In genomic region chr1:167565922-167566321, GRCh38 we compare ENCODE assay signal across 21 cellular contexts. TPM values are rescaled to one million over a fixed set of nuclear protein-coding genes. Genes with fewer than 3 reads are reported as not detected.
DNase-seq lines count a peak whose midpoint lies in the region; FAIRE-seq and TF ChIP-seq lines count a peak whose summit lies in the region.
"Had no signal": no experiment of that assay in that cellular context is flagged by ENCODE, and none has a peak within 500 bp of the region (broad histone marks: within the 10 kb centered on the region; RNA-seq: fewer than 3 reads in every experiment).

No MANE protein-coding gene starts in this region.

- peaks cover 0 to 2% (median 0%) of the 10 kb centered on the region in 3 donors for H3K27me3 Mint-ChIP-seq in CD14-positive monocyte (ENCODE audit: low read depth in 3 of 3)
- H3K27me3 Mint-ChIP-seq in activated CD4-positive, alpha-beta T cell treated with anti-CD3 and anti-CD28 coated beads, Interleukin-2, amount 10 ng/mL, durations not matched to agents 7 days and 5 days, result peaks cover 5% of the 10 kb centered on the region

- TF ChIP-seq CTCF in CD14-positive monocyte (IDR thresholded peaks at IDR 0.05) (no peak), KMS-11 (conservative IDR thresholded peaks at IDR 0.05; ENCODE audit: low read depth, low read length) (no peak), OCI-LY1 (IDR thresholded peaks at IDR 0.05; ENCODE audit: low read length) (no peak), bronchial epithelial cell (IDR thresholded peaks at IDR 0.05; ENCODE audit: insufficient read depth, low read length, severe bottlenecking) (no peak)

- H3K4me3 ChIP-seq in KMS-11 (IDR thresholded peaks at IDR 0.05; ENCODE audit: insufficient read depth, low read depth, low read length), result no peak overlapping the region
- H3K4me3 ChIP-seq in OCI-LY1 (ENCODE audit: low read depth, low read length, poor library complexity, severe bottlenecking), result no peak overlapping the region
- H3K4me3 ChIP-seq in bronchial epithelial cell (ENCODE audit: low read depth, low read length), result no peak overlapping the region
- H3K4me3 ChIP-seq: PC-9 had no signal

- no peaks in the 10 kb centered on the region for H3K9me2 ChIP-seq in OCI-LY1 (ENCODE audit: low read depth, low read length)

- H3K79me2 ChIP-seq in KMS-11 (ENCODE audit: insufficient read depth, low read depth) (no peaks in the 10 kb centered on the region), OCI-LY1 (ENCODE audit: insufficient read depth, low read length) (no peaks in the 10 kb centered on the region)

- no peaks in the 10 kb centered on the region for H3K9me3 ChIP-seq in OCI-LY1 (ENCODE audit: low read length)

- peak overlapping the region in 4 of 7 donors; percentile 4 to 89 (median 66) for H3K27ac Mint-ChIP-seq in CD14-positive monocyte
- no peak overlapping the region for H3K27ac Mint-ChIP-seq in activated CD4-positive, alpha-beta T cell treated with anti-CD3 and anti-CD28 coated beads, Interleukin-2, amount 10 ng/mL, durations not matched to agents 7 days and 5 days
- H3K27ac Mint-ChIP-seq: H9 had no signal

- peak overlapping the region; percentile 67 for H3K4me2 ChIP-seq in KMS-11
- no peak overlapping the region; the same call in 1 of the 2 replicates for H3K4me2 ChIP-seq in OCI-LY1 (ENCODE audit: low read length)
- H3K4me2 ChIP-seq: PC-9 had no signal

- H3K27me3 ChIP-seq in KMS-11 (ENCODE audit: insufficient read depth, low read depth), result no peaks in the 10 kb centered on the region
- no peaks in the 10 kb centered on the region for H3K27me3 ChIP-seq in OCI-LY1 (ENCODE audit: insufficient read depth, low read length)
- H3K27me3 ChIP-seq in bronchial epithelial cell (ENCODE audit: control insufficient read depth, insufficient read depth, low read length), result no peaks in the 10 kb centered on the region

- POLR2A ChIA-PET in activated CD4-positive, alpha-beta T cell treated with anti-CD3 and anti-CD28 coated beads, Interleukin-2, amount 10 ng/mL, durations not matched to agents 7 days and 5 days (lab: Charles Lee), result no interaction called here

- H3K36me3 ChIP-seq in KMS-11 (ENCODE audit: insufficient read depth) (no peaks in the 10 kb centered on the region), OCI-LY1 (ENCODE audit: insufficient read depth, low read length) (no peaks in the 10 kb centered on the region), bronchial epithelial cell (ENCODE audit: control insufficient read depth, insufficient read depth, low read length) (no peaks in the 10 kb centered on the region)

- H3K27ac ChIP-seq in KMS-11 (peak overlapping the region; percentile 73; the same call in 1 of the 2 replicates), OCI-LY1 (ENCODE audit: low read depth, low read length, poor library complexity, severe bottlenecking) (peak overlapping the region; percentile 28)

- H3K9ac ChIP-seq in KMS-11 (no peak overlapping the region), OCI-LY1 (ENCODE audit: low read length) (no peak overlapping the region)

- no peaks in the 10 kb centered on the region for H3F3A ChIP-seq in OCI-LY1 (ENCODE audit: insufficient read depth, low read length)

- no peak overlapping the region for H3K4me3 Mint-ChIP-seq in CD14-positive monocyte
- no peak overlapping the region for H3K4me3 Mint-ChIP-seq in activated CD4-positive, alpha-beta T cell treated with anti-CD3 and anti-CD28 coated beads, Interleukin-2, amount 10 ng/mL, durations not matched to agents 7 days and 5 days
- H3K4me3 Mint-ChIP-seq: H9 had no signal

- H3K4me1 Mint-ChIP-seq in CD14-positive monocyte, result peaks cover 58% of the 10 kb centered on the region
- H3K4me1 Mint-ChIP-seq in activated CD4-positive, alpha-beta T cell treated with anti-CD3 and anti-CD28 coated beads, Interleukin-2, amount 10 ng/mL, durations not matched to agents 7 days and 5 days, result no peaks in the 10 kb centered on the region

- H2AFZ ChIP-seq in KMS-11 (ENCODE audit: low read depth) (no peak overlapping the region), OCI-LY1 (ENCODE audit: low read length) (no peak overlapping the region)
- H2AFZ ChIP-seq: PC-9 had no signal

- intact Hi-C loops in CD14-positive monocyte (cut with micrococcal nuclease), result loop anchor here in 1 of 2 donors (10.0 kb wide), 1 partner anchor 69 kb away; the partner anchor contains the start of gene RCSD1

- no peaks in the 10 kb centered on the region for H3K36me3 Mint-ChIP-seq in CD14-positive monocyte
- no peaks in the 10 kb centered on the region for H3K36me3 Mint-ChIP-seq in activated CD4-positive, alpha-beta T cell treated with anti-CD3 and anti-CD28 coated beads, Interleukin-2, amount 10 ng/mL, durations not matched to agents 7 days and 5 days (ENCODE audit: low read depth)

- CTCF ChIA-PET in activated CD4-positive, alpha-beta T cell treated with anti-CD3 and anti-CD28 coated beads, Interleukin-2, amount 10 ng/mL, durations not matched to agents 7 days and 5 days (lab: Charles Lee), result interaction anchor here (0.6 to 2.1 kb wide), 5 partner anchors 9 to 24 kb away, joined by 3 to 5 read pairs (median 3); partner anchors contain the start of gene CREG1

- DNase-seq in CD14-positive monocyte (ENCODE audit: low spot score), result no peak
- no peak for DNase-seq in bronchial epithelial cell (ENCODE audit: low read depth)
- DNase-seq in activated CD4-positive, alpha-beta T cell treated with anti-CD3 and anti-CD28 coated beads, Interleukin-2, amount 10 ng/mL, durations not matched to agents 7 days and 5 days, result no peak
- no peak for DNase-seq in activated CD8-positive, alpha-beta memory T cell treated with anti-CD3 and anti-CD28 coated beads, Interleukin-2, amount 50 U/mL, for 4 hours
- no peak for DNase-seq in GM19239 (ENCODE audit: insufficient read length, low spot score)
- no peak for DNase-seq in activated CD4-positive, alpha-beta T cell treated with anti-CD3 and anti-CD28 coated beads for 4 hours
- DNase-seq: C1 segment of cervical spinal cord, DMS79, H9, IMR-90, NCI-H1417 treated with DMSO at 0.1 percent for 48 hours, NCI-H187 treated with DMSO at 0.1 percent for 48 hours, NCI-H226, NCI-H524, PC-9, T-helper 1 cell had no signal

- FAIRE-seq in bronchial epithelial cell (lab: Jason Lieb, UNC) (peak; percentile 70), GM19239 (lab: Jason Lieb, UNC) (no peak)
- FAIRE-seq: D721Med, HTR-8/SVneo had no signal

- no peaks in the 10 kb centered on the region for H4K20me1 ChIP-seq in KMS-11 (ENCODE audit: insufficient read depth)
- no peaks in the 10 kb centered on the region for H4K20me1 ChIP-seq in OCI-LY1 (ENCODE audit: insufficient read depth, low read length)

- H3K9me3 Mint-ChIP-seq in CD14-positive monocyte, result peaks cover 0 to 2% (median 0%) of the 10 kb centered on the region in 7 donors
- H3K9me3 Mint-ChIP-seq in activated CD4-positive, alpha-beta T cell treated with anti-CD3 and anti-CD28 coated beads, Interleukin-2, amount 10 ng/mL, durations not matched to agents 7 days and 5 days, result no peaks in the 10 kb centered on the region

- peaks cover 74% of the 10 kb centered on the region for H3K4me1 ChIP-seq in KMS-11 (ENCODE audit: low read depth, poor library complexity, severe bottlenecking)
- peaks cover 56% of the 10 kb centered on the region for H3K4me1 ChIP-seq in OCI-LY1 (ENCODE audit: insufficient read depth, low read length, severe bottlenecking)

RNA-seq across cellular contexts. Expression of gene CREG1, which starts 12.4 kb away (rescaled TPM):
- 100 to 1,000 TPM; 248 to 309 TPM for polyA plus RNA-seq in CD14-positive monocyte
- 62.2 and 78.2 TPM in 2 replicates for total RNA-seq in bronchial epithelial cell
- 1 to 10 TPM; 8.0 to 8.2 TPM for total RNA-seq in activated CD4-positive, alpha-beta T cell treated with anti-CD3 and anti-CD28 coated beads, Interleukin-2, amount 10 ng/mL, durations not matched to agents 7 days and 5 days

RNA-seq across cellular contexts. Expression of gene CD247, which starts 47.6 kb away (rescaled TPM):
- polyA plus RNA-seq in CD14-positive monocyte, result 1 to 10 TPM; 1.6 to 1.8 TPM
- total RNA-seq in bronchial epithelial cell, result not detected in 2 replicates
- total RNA-seq in activated CD4-positive, alpha-beta T cell treated with anti-CD3 and anti-CD28 coated beads, Interleukin-2, amount 10 ng/mL, durations not matched to agents 7 days and 5 days, result 100 to 1,000 TPM; 251 to 261 TPM
- total RNA-seq: IMR-90, LHCN-M2, PC-9 had no signal
- polyA plus RNA-seq: IMR-90 had no signal

Comparison
In these comparisons a context has a peak if more than half of its experiments do, and no peak if none do; other contexts are left out.
1. RNA of gene CD247, which starts 47.6 kb away (total RNA-seq): 251 to 261 TPM in activated CD4-positive, alpha-beta T cell treated with anti-CD3 and anti-CD28 coated beads, Interleukin-2, amount 10 ng/mL, durations not matched to agents 7 days and 5 days; not detected in bronchial epithelial cell; every median in the first group is over 100 times any median in the second.